9 cellular contexts compared by ENCODE assay signal in genomic region chr4:36348403-36348938, GRCh38.
DNase-seq lines count a peak whose midpoint lies in the region; ATAC-seq, FAIRE-seq and TF ChIP-seq lines count a peak whose summit lies in the region.
"Had no signal": no experiment of that assay in that cellular context is flagged by ENCODE, and none has a peak within 500 bp of the region (broad histone marks: within the 10 kb centered on the region; RNA-seq: fewer than 3 reads in every experiment).

No MANE protein-coding gene starts in this region.

- no peak for DNase-seq in CD14-positive monocyte (ENCODE audit: low spot score)
- DNase-seq in GM19239 (ENCODE audit: insufficient read length, low spot score), result peak; percentile 18
- peak; percentile 46 for DNase-seq in activated naive CD8-positive, alpha-beta T cell treated with anti-CD3 and anti-CD28 coated beads for 36 hours
- no peak for DNase-seq in anterior cingulate cortex (lab: John Stamatoyannopoulos, UW)
- no peak for DNase-seq in effector CD8-positive, alpha-beta T cell (lab: John Stamatoyannopoulos, UW)
- no peak for DNase-seq in SIG-M5 treated with dmso at 0.1 percent for 504 hours (lab: John Stamatoyannopoulos, UW; ENCODE audit: unreplicated experiment)
- no peak for DNase-seq in H4 (ENCODE audit: low spot score)

- peak; percentile 93 for FAIRE-seq in GM19239 (lab: Jason Lieb, UNC)
- FAIRE-seq: endometrium had no signal

- peak overlapping the region in 6 of 7 donors; percentile 5 to 77 (median 31) for H3K27ac Mint-ChIP-seq in CD14-positive monocyte
- H3K27ac Mint-ChIP-seq in activated naive CD8-positive, alpha-beta T cell treated with anti-CD3 and anti-CD28 coated beads for 36 hours, result peak overlapping the region; percentile 83

- peaks cover 0 to 3% (median 1%) of the 10 kb centered on the region in 3 donors for H3K27me3 Mint-ChIP-seq in CD14-positive monocyte (ENCODE audit: low read depth in 3 of 3)
- H3K27me3 Mint-ChIP-seq in activated naive CD8-positive, alpha-beta T cell treated with anti-CD3 and anti-CD28 coated beads for 36 hours, result no peaks in the 10 kb centered on the region

- H3K9me3 Mint-ChIP-seq in CD14-positive monocyte, result no peaks in the 10 kb centered on the region
- H3K9me3 Mint-ChIP-seq in activated naive CD8-positive, alpha-beta T cell treated with anti-CD3 and anti-CD28 coated beads for 36 hours, result no peaks in the 10 kb centered on the region

- no peak for TF ChIP-seq CTCF in CD14-positive monocyte (IDR thresholded peaks at IDR 0.05)

- intact Hi-C loops in CD14-positive monocyte (cut with micrococcal nuclease), result no loop called here

- H3K36me3 Mint-ChIP-seq in CD14-positive monocyte, result no peaks in the 10 kb centered on the region
- no peaks in the 10 kb centered on the region for H3K36me3 Mint-ChIP-seq in activated naive CD8-positive, alpha-beta T cell treated with anti-CD3 and anti-CD28 coated beads for 36 hours

- peaks cover 17% of the 10 kb centered on the region for H3K4me1 Mint-ChIP-seq in CD14-positive monocyte
- peaks cover 33% of the 10 kb centered on the region for H3K4me1 Mint-ChIP-seq in activated naive CD8-positive, alpha-beta T cell treated with anti-CD3 and anti-CD28 coated beads for 36 hours

- ATAC-seq in HG03103 (IDR thresholded peaks at IDR 0.05; ENCODE audit: low read depth, unreplicated experiment), result peak; percentile 88

- peak overlapping the region in 1 of 2 donors; percentile 31 for H3K4me3 Mint-ChIP-seq in CD14-positive monocyte
- no peak overlapping the region for H3K4me3 Mint-ChIP-seq in activated naive CD8-positive, alpha-beta T cell treated with anti-CD3 and anti-CD28 coated beads for 36 hours

Comparison
In these comparisons a context has a peak if more than half of its experiments do, and no peak if none do; other contexts are left out.
1. DNase-seq: peak in GM19239 (single experiment) and activated naive CD8-positive, alpha-beta T cell treated with anti-CD3 and anti-CD28 coated beads for 36 hours (single experiment); none in CD14-positive monocyte (single experiment), anterior cingulate cortex (0 of 58), effector CD8-positive, alpha-beta T cell (single experiment), SIG-M5 treated with dmso at 0.1 percent for 504 hours (single experiment) and H4 (single experiment).